In genomic region chr20:680638-681037, GRCh38 we compare ENCODE assay signal across 39 cellular contexts. TPM values are rescaled to one million over a fixed set of nuclear protein-coding genes. Genes with fewer than 3 reads are reported as not detected.
"Had no signal": no experiment of that assay in that cellular context is flagged by ENCODE, and none has a peak within 500 bp of the region (broad histone marks: within the 10 kb centered on the region; RNA-seq: fewer than 3 reads in every experiment).

No MANE protein-coding gene starts in this region.

- H3K4me2 ChIP-seq: PC-9 had no signal

- ATAC-seq: activated naive CD4-positive, alpha-beta T cell treated with anti-CD3 and anti-CD28 coated beads, Interleukin-2, amount 50 U/mL, for 72 hours; activated T-cell treated with anti-CD3 and anti-CD28 coated beads, Interleukin-2, amount 50 U/mL, for 4 hours; Right ventricle myocardium inferior; SK-N-SH treated with all-trans-retinoic acid at 6 μM for 48 hours had no signal

- H2AFZ ChIP-seq: PC-9 had no signal

- DNase-seq: activated B cell treated with CpG ODN at 0.5 μM for 24 hours; activated CD4-positive, alpha-beta memory T cell treated with anti-CD3 and anti-CD28 coated beads for 36 hours; activated CD4-positive, alpha-beta T cell treated with anti-CD3 and anti-CD28 coated beads for 4 hours; activated CD4-positive, alpha-beta T cell treated with anti-CD3 and anti-CD28 coated beads, Interleukin-2, amount 50 U/mL, for 1 hour; activated CD4-positive, CD25-positive, alpha-beta regulatory T cell treated with anti-CD3 and anti-CD28 coated beads, Interleukin-2, amount 50 U/mL, for 72 hours; activated CD8-positive, alpha-beta memory T cell treated with anti-CD3 and anti-CD28 coated beads, Interleukin-2, amount 50 U/mL, for 4 hours; activated gamma-delta T cell treated with Interleukin-2 at 50 U/mL for 16 hours; activated naive CD4-positive, alpha-beta T cell treated with anti-CD3 and anti-CD28 coated beads for 36 hours; activated T-cell treated with anti-CD3 and anti-CD28 coated beads for 4 hours; activated T-cell treated with anti-CD3 and anti-CD28 coated beads, Interleukin-2, amount 50 U/mL, for 4 hours; adrenal gland; anterior cingulate cortex; brain microvascular endothelial cell; colonic mucosa; NCI-H1092 treated with DMSO at 0.1 percent for 48 hours; NCI-H1417; NCI-H146; NCI-H187; NCI-H2029 treated with DMSO at 0.1 percent for 48 hours; NCI-H2107; NCI-H2171; NCI-H2227 treated with DMSO at 0.1 percent for 48 hours; NCI-H446; NCI-H510A treated with DMSO at 0.1 percent for 48 hours; PC-9; SIG-M5; T-helper 1 cell; T-helper 2 cell; T-helper 9 cell had no signal

- H3K36me3 ChIP-seq: adrenal gland, brain microvascular endothelial cell, colonic mucosa had no signal

- H3K9me3 ChIP-seq: adrenal gland, colonic mucosa had no signal

- H3K4me1 ChIP-seq: colonic mucosa had no signal

- H3K27ac ChIP-seq: adrenal gland, brain microvascular endothelial cell, colonic mucosa, PC-9, RWPE1, VCaP had no signal

- H3K4me3 ChIP-seq: adrenal gland, colonic mucosa, PC-9 had no signal

RNA-seq across cellular contexts. Expression of gene SCRT2, which starts 5.0 kb away (rescaled TPM):
- total RNA-seq: activated B cell treated with CpG ODN at 0.5 μM for 24 hours; activated CD4-positive, alpha-beta memory T cell treated with anti-CD3 and anti-CD28 coated beads for 36 hours; activated naive CD4-positive, alpha-beta T cell treated with anti-CD3 and anti-CD28 coated beads for 36 hours; activated naive CD4-positive, alpha-beta T cell treated with anti-CD3 and anti-CD28 coated beads, Interleukin-2, amount 50 U/mL, for 72 hours; activated T-cell treated with anti-CD3 and anti-CD28 coated beads, Interleukin-2, amount 50 U/mL, for 4 hours; activated T-helper 1 cell treated with anti-CD3 and anti-CD28 coated beads, Interleukin-12 subunit alpha, Interleukin-12 subunit beta, Interleukin-2, Interleukin-4 antibody, amounts not matched to agents 30 ng/mL and 10 ng/mL and 1 ng/mL, durations not matched to agents 14 hours and 24 hours and 36 hours; adrenal gland; chondrocyte; colonic mucosa; M059J; OCI-LY7; PC-9; Right ventricle myocardium inferior; SK-MEL-5 had no signal
